ENCODE assay signal across 8 cellular contexts in genomic region chr19:40056505-40056904, GRCh38. TPM values are rescaled to one million over a fixed set of nuclear protein-coding genes. Genes with fewer than 3 reads are reported as not detected.
DNase-seq lines count a peak whose midpoint lies in the region; ATAC-seq, FAIRE-seq and TF ChIP-seq lines count a peak whose summit lies in the region.

No MANE protein-coding gene starts in this region.

- peaks cover 51% of the 10 kb centered on the region for H3K79me2 ChIP-seq in DND-41 (ENCODE audit: insufficient read depth, low read length)
- H3K79me2 ChIP-seq in PC-3 (ENCODE audit: low read length): peaks cover 49% of the 10 kb centered on the region
- no peaks in the 10 kb centered on the region for H3K79me2 ChIP-seq in endothelial cell of umbilical vein (ENCODE audit: control insufficient read depth, insufficient read depth, low read length)

- peak overlapping the region; percentile 88 for H2AFZ ChIP-seq in DND-41 (ENCODE audit: low read depth, low read length)
- H2AFZ ChIP-seq in PC-3 (ENCODE audit: low read length): peak overlapping the region; percentile 100
- H2AFZ ChIP-seq in endothelial cell of umbilical vein (ENCODE audit: low read depth, low read length): peak overlapping the region; percentile 76

- H3K4me2 ChIP-seq in DND-41 (ENCODE audit: insufficient read depth, low read length) (peak overlapping the region; percentile 90), PC-3 (ENCODE audit: low read length) (peak overlapping the region; percentile 99), endothelial cell of umbilical vein (ENCODE audit: insufficient read depth, low read length) (peak overlapping the region; percentile 60)

- TF ChIP-seq CTCF in DND-41 (IDR thresholded peaks at IDR 0.05; ENCODE audit: borderline replicate concordance, extremely low read depth, low read length, poor library complexity, severe bottlenecking): no peak
- TF ChIP-seq CTCF in PC-3 (conservative IDR thresholded peaks at IDR 0.05; ENCODE audit: low read depth, low read length): no peak
- TF ChIP-seq CTCF in endothelial cell of umbilical vein (IDR thresholded peaks at IDR 0.05; ENCODE audit: extremely low read depth in 1 of 2, insufficient read depth in 1 of 2, low read depth in 1 of 2, low read length in 2 of 2): no peak
- no peak for TF ChIP-seq CTCF in ovary (IDR thresholded peaks at IDR 0.05)

- no peaks in the 10 kb centered on the region for H3K9me2 ChIP-seq in PC-3 (replicated peaks; ENCODE audit: low read length)

- H3K4me1 ChIP-seq in DND-41 (ENCODE audit: insufficient read depth, low read length) (peaks cover 36% of the 10 kb centered on the region), PC-3 (ENCODE audit: insufficient read depth, low read length) (peaks cover 3% of the 10 kb centered on the region; the same call in 1 of the 2 replicates), endothelial cell of umbilical vein (ENCODE audit: control insufficient read depth, extremely low read depth, insufficient read depth, low read length) (peaks cover 6% of the 10 kb centered on the region), ovary (ENCODE audit: insufficient read depth) (no peaks in the 10 kb centered on the region)

- peak overlapping the region; percentile 82 for H3K27ac ChIP-seq in DND-41 (ENCODE audit: low read length)
- H3K27ac ChIP-seq in PC-3 (ENCODE audit: low read length): no peak overlapping the region
- H3K27ac ChIP-seq in endothelial cell of umbilical vein (ENCODE audit: insufficient read depth, low read depth, low read length): no peak overlapping the region
- no peak overlapping the region for H3K27ac ChIP-seq in ovary

- DNase-seq in DND-41 (no peak), PC-3 (no peak), endothelial cell of umbilical vein (ENCODE audit: low read depth, low spot score) (no peak), ovary (no peak), AG08395 (ENCODE audit: low spot score) (no peak), NCI-H146 (lab: John Stamatoyannopoulos, UW) (no peak)
- DNase-seq in stimulated activated CD8-positive, alpha-beta memory T cell treated with anti-CD3 and anti-CD28 coated beads, Interleukin-4, amount 100 ng/mL, for 48 hours: no peak

- H3K9me3 ChIP-seq in DND-41 (ENCODE audit: insufficient read depth, low read length, severe bottlenecking) (peaks cover 13% of the 10 kb centered on the region), PC-3 (ENCODE audit: low read length) (peaks cover 10% of the 10 kb centered on the region; the same call in 1 of the 2 replicates), endothelial cell of umbilical vein (replicated peaks; ENCODE audit: control insufficient read depth, insufficient read depth, low read length) (no peaks in the 10 kb centered on the region), ovary (no peaks in the 10 kb centered on the region)

- ATAC-seq in DND-41 (ENCODE audit: insufficient read depth, low read depth) (no peak), PC-3 (no peak), GM21528 (IDR thresholded peaks at IDR 0.05; ENCODE audit: low FRiP score, unreplicated experiment) (no peak)

- CTCF ChIA-PET in PC-3 (lab: Charles Lee): no interaction called here
- CTCF ChIA-PET in endothelial cell of umbilical vein (lab: Charles Lee): interaction anchor here (0.7 to 1.6 kb wide), 3 partner anchors 86 to 171 kb away, joined by 3 to 5 read pairs (median 4); partner anchors contain the start of gene PSMC4

- H3K36me3 ChIP-seq in DND-41 (ENCODE audit: insufficient read depth, low read length): no peaks in the 10 kb centered on the region; the same call in 1 of the 2 replicates
- peaks cover 8% of the 10 kb centered on the region; the same call in 1 of the 2 replicates for H3K36me3 ChIP-seq in PC-3 (ENCODE audit: low read depth, low read length)
- H3K36me3 ChIP-seq in endothelial cell of umbilical vein (ENCODE audit: control insufficient read depth in 2 of 2, extremely low read depth in 1 of 2, insufficient read depth in 2 of 2, low read length in 2 of 2): no peaks in the 10 kb centered on the region
- no peaks in the 10 kb centered on the region for H3K36me3 ChIP-seq in ovary

- H4K20me1 ChIP-seq in DND-41 (ENCODE audit: insufficient read depth, low read length) (no peaks in the 10 kb centered on the region), PC-3 (ENCODE audit: low read length) (no peaks in the 10 kb centered on the region), endothelial cell of umbilical vein (replicated peaks; ENCODE audit: control insufficient read depth, extremely low read depth, insufficient read depth, low read length) (no peaks in the 10 kb centered on the region)

- POLR2A ChIA-PET in PC-3 (lab: Charles Lee; ENCODE audit: unreplicated experiment) (no interaction called here), endothelial cell of umbilical vein (lab: Charles Lee) (no interaction called here)

- TF ChIP-seq POLR2A in endothelial cell of umbilical vein (IDR thresholded peaks at IDR 0.05; ENCODE audit: low read depth, low read length): no peak
- no peak for TF ChIP-seq POLR2A in ovary (IDR thresholded peaks at IDR 0.05)

- dilution Hi-C loops in endothelial cell of umbilical vein (cut with MboI; ENCODE audit: extremely low pct_ligation_motif_present, low sequenced_read_pairs): no loop called here

- no peaks in the 10 kb centered on the region for H3K9me1 ChIP-seq in endothelial cell of umbilical vein (replicated peaks; ENCODE audit: control insufficient read depth, extremely low read depth, insufficient read depth, low read length)

- FAIRE-seq in endothelial cell of umbilical vein (lab: Jason Lieb, UNC): no peak

- 1 to 3% (median 2%) methylated on average over 7 of the region's 7 CpGs for whole genome bisulfite sequencing in ovary, 3 donors

- H3F3A ChIP-seq in PC-3 (ENCODE audit: low read length, unreplicated experiment): no peaks in the 10 kb centered on the region

- H3K4me3 ChIP-seq in DND-41 (ENCODE audit: low read depth in 1 of 2, low read length in 2 of 2) (peak overlapping the region; percentile 69 to 72), PC-3 (ENCODE audit: low read length) (peak overlapping the region; percentile 99), endothelial cell of umbilical vein (replicated peaks in 1 of 3; ENCODE audit: insufficient read depth in 1 of 3, low read depth in 1 of 3, low read length in 3 of 3) (peak overlapping the region; percentile 11 to 91 (median 51)), ovary (peak overlapping the region; percentile 70)

- peak overlapping the region; percentile 65 for H3K9ac ChIP-seq in DND-41 (ENCODE audit: low read depth, low read length)
- peak overlapping the region; percentile 84 for H3K9ac ChIP-seq in PC-3 (ENCODE audit: low read length)
- peak overlapping the region; percentile 59 for H3K9ac ChIP-seq in endothelial cell of umbilical vein (replicated peaks; ENCODE audit: extremely low read depth, insufficient read depth, low read length)

- intact Hi-C loops in PC-3 (cut with micrococcal nuclease): loop anchor here (2.0 kb wide), 1 partner anchor 86 kb away; the partner anchor contains the start of gene PSMC4
- intact Hi-C loops in endothelial cell of umbilical vein (cut with micrococcal nuclease): loop anchor here (5.0 kb wide), 1 partner anchor 36 kb away; the partner anchor contains the start of gene ZNF780A
- intact Hi-C loops in ovary (cut with DNase I): no loop called here

- no peak for TF ChIP-seq EP300 in ovary (IDR thresholded peaks at IDR 0.05)

- no peaks in the 10 kb centered on the region for H3K27me3 ChIP-seq in DND-41 (ENCODE audit: insufficient read depth, low read length, poor library complexity)
- H3K27me3 ChIP-seq in PC-3 (ENCODE audit: low read length): no peaks in the 10 kb centered on the region
- H3K27me3 ChIP-seq in endothelial cell of umbilical vein (ENCODE audit: control insufficient read depth in 2 of 2, insufficient read depth in 2 of 2, low read length in 2 of 2): peaks cover 0 to 13% of the 10 kb centered on the region in 2 experiments
- H3K27me3 ChIP-seq in ovary: no peaks in the 10 kb centered on the region

- BruUV-seq in PC-3 (replicated peaks; lab: Mats Ljungman, UMichigan) (TSS peak; percentile 77), endothelial cell of umbilical vein (replicated peaks; lab: Mats Ljungman, UMichigan) (no TSS peak)

RNA-seq across cellular contexts. Expression of gene ZNF780B, which starts 0.5 kb away (rescaled TPM):
- total RNA-seq in PC-3 (2014; rRNA removed): 7.1 and 8.5 TPM in 2 replicates
- total RNA-seq in endothelial cell of umbilical vein: 13.0 and 13.5 TPM in 2 replicates
- 2.6 and 2.8 TPM in 2 replicates for polyA plus RNA-seq in endothelial cell of umbilical vein
- 3.0 and 4.3 TPM in 2 replicates for polyA plus RNA-seq in endothelial cell of umbilical vein (2011; cell fraction: cytosol; rRNA removed)
- polyA plus RNA-seq in endothelial cell of umbilical vein (2011; cell fraction: nucleus; rRNA removed): 11.7 and 12.1 TPM in 2 replicates
- polyA plus RNA-seq in endothelial cell of umbilical vein (2012): 8.0 and 10.5 TPM in 2 replicates
- polyA minus RNA-seq in endothelial cell of umbilical vein: 19.5 and 22.4 TPM in 2 replicates
- 3.2 TPM for polyA minus RNA-seq in endothelial cell of umbilical vein (2011; cell fraction: cytosol; rRNA and poly(A)+ RNA removed)
- polyA minus RNA-seq in endothelial cell of umbilical vein (2011; cell fraction: nucleus; rRNA and poly(A)+ RNA removed): 13.4 and 14.4 TPM in 2 replicates
- 10 to 100 TPM; 22.7 to 36.1 (median 25.9) TPM for total RNA-seq in ovary
- 10 to 100 TPM in 1 of 2 donors, 1 to 10 TPM in 1; 5.4 to 13.9 TPM for polyA plus RNA-seq in ovary

RNA-seq across cellular contexts. Expression of gene ZNF780A, which starts 34.2 kb away (rescaled TPM):
- total RNA-seq in PC-3 (2014; rRNA removed) (3.3 and 9.0 TPM in 2 replicates), endothelial cell of umbilical vein (9.9 and 11.6 TPM in 2 replicates), ovary (10 to 100 TPM in 5 of 7 donors, 1 to 10 TPM in 2; 5.9 to 18.7 (median 16.0) TPM)
- polyA plus RNA-seq in endothelial cell of umbilical vein (5.9 and 7.3 TPM in 2 replicates), ovary (1 to 10 TPM; 5.4 to 9.2 TPM)
- 7.2 and 8.0 TPM in 2 replicates for polyA plus RNA-seq in endothelial cell of umbilical vein (2011; cell fraction: cytosol; rRNA removed)
- 11.9 and 13.7 TPM in 2 replicates for polyA plus RNA-seq in endothelial cell of umbilical vein (2011; cell fraction: nucleus; rRNA removed)
- polyA plus RNA-seq in endothelial cell of umbilical vein (2012): 9.4 and 13.5 TPM in 2 replicates
- 9.9 and 13.7 TPM in 2 replicates for polyA minus RNA-seq in endothelial cell of umbilical vein
- polyA minus RNA-seq in endothelial cell of umbilical vein (2011; cell fraction: cytosol; rRNA and poly(A)+ RNA removed): 5.8 TPM
- 8.6 and 10.2 TPM in 2 replicates for polyA minus RNA-seq in endothelial cell of umbilical vein (2011; cell fraction: nucleus; rRNA and poly(A)+ RNA removed)

RNA-seq across cellular contexts. Expression of gene ZNF546, which starts 59.6 kb away (rescaled TPM):
- total RNA-seq in PC-3 (2014; rRNA removed): 0.69 and 2.5 TPM in 2 replicates
- total RNA-seq in endothelial cell of umbilical vein: 4.3 and 4.4 TPM in 2 replicates
- 0.33 and 1.0 TPM in 2 replicates for polyA plus RNA-seq in endothelial cell of umbilical vein
- polyA plus RNA-seq in endothelial cell of umbilical vein (2011; cell fraction: cytosol; rRNA removed): 0.62 and 0.90 TPM in 2 replicates
- polyA plus RNA-seq in endothelial cell of umbilical vein (2011; cell fraction: nucleus; rRNA removed): 2.9 and 3.1 TPM in 2 replicates
- 1.1 and 1.4 TPM in 2 replicates for polyA plus RNA-seq in endothelial cell of umbilical vein (2012)
- 3.6 and 10.2 TPM in 2 replicates for polyA minus RNA-seq in endothelial cell of umbilical vein
- polyA minus RNA-seq in endothelial cell of umbilical vein (2011; cell fraction: cytosol; rRNA and poly(A)+ RNA removed): 1.2 TPM
- 4.0 and 4.9 TPM in 2 replicates for polyA minus RNA-seq in endothelial cell of umbilical vein (2011; cell fraction: nucleus; rRNA and poly(A)+ RNA removed)
- 10 to 100 TPM in 2 of 7 donors, 1 to 10 TPM in 5; 4.9 to 11.1 (median 7.7) TPM for total RNA-seq in ovary
- polyA plus RNA-seq in ovary: 1 to 10 TPM; 2.9 to 5.4 TPM

Comparison
In these comparisons a context has a peak if more than half of its experiments do, and no peak if none do; other contexts are left out.
1. intact Hi-C loops: an anchor here in PC-3 (2.0 kb wide) and endothelial cell of umbilical vein (5.0 kb wide); none called in ovary.